ENCODE assay signal across 8 cellular contexts in genomic region chr11:120432056-120433018, GRCh38.
DNase-seq lines count a peak whose midpoint lies in the region; ATAC-seq, FAIRE-seq and TF ChIP-seq lines count a peak whose summit lies in the region.

No MANE protein-coding gene starts in this region.

- H3K4me1 ChIP-seq in Peyer's patch, result peaks cover 0 to 6% (median 0%) of the 10 kb centered on the region in 4 donors

- H3K27me3 Mint-ChIP-seq in activated naive CD4-positive, alpha-beta T cell treated with anti-CD3 and anti-CD28 coated beads, Interleukin-2, amount 50 U/mL, for 24 hours, result no peaks in the 10 kb centered on the region
- no peaks in the 10 kb centered on the region for H3K27me3 Mint-ChIP-seq in natural killer cell treated with Interleukin-12 subunit alpha and Interleukin-12 subunit beta and Interleukin-15 and Interleukin-18, amount 100 ng/mL, for 72 hours

- peak overlapping the region in 2 of 4 donors; percentile 38 to 50 for H3K27ac ChIP-seq in Peyer's patch

- H3K27ac Mint-ChIP-seq in activated naive CD4-positive, alpha-beta T cell treated with anti-CD3 and anti-CD28 coated beads, Interleukin-2, amount 50 U/mL, for 24 hours, result peak overlapping the region; percentile 51
- H3K27ac Mint-ChIP-seq in natural killer cell treated with Interleukin-12 subunit alpha and Interleukin-12 subunit beta and Interleukin-15 and Interleukin-18, amount 100 ng/mL, for 72 hours, result peak overlapping the region; percentile 29 to 76

- no peak for TF ChIP-seq CTCF in Peyer's patch (IDR thresholded peaks at IDR 0.05)

- peak overlapping the region; percentile 3 for H3K4me3 Mint-ChIP-seq in activated naive CD4-positive, alpha-beta T cell treated with anti-CD3 and anti-CD28 coated beads, Interleukin-2, amount 50 U/mL, for 24 hours
- H3K4me3 Mint-ChIP-seq in natural killer cell treated with Interleukin-12 subunit alpha and Interleukin-12 subunit beta and Interleukin-15 and Interleukin-18, amount 100 ng/mL, for 72 hours, result peak overlapping the region; percentile 16

- ATAC-seq in natural killer cell treated with Interleukin-12 subunit alpha and Interleukin-12 subunit beta and Interleukin-15 and Interleukin-18, amount 100 ng/mL, for 72 hours, result peak; percentile 70 to 82

- no peak overlapping the region for H3K4me3 ChIP-seq in Peyer's patch

- DNase-seq in activated naive CD4-positive, alpha-beta T cell (lab: John Stamatoyannopoulos, UW), result no peak
- DNase-seq in RCC 7860 (ENCODE audit: low spot score), result peak; percentile 96
- DNase-seq in dermis microvascular lymphatic vessel endothelial cell (ENCODE audit: low read depth in 2 of 2), result peak; percentile 68 to 96
- no peak for DNase-seq in natural killer cell treated with Interleukin-12 subunit alpha and Interleukin-12 subunit beta and Interleukin-15 and Interleukin-18, amount 100 ng/mL, for 72 hours (ENCODE audit: low spot score)
- DNase-seq in NCI-H446 treated with DMSO at 0.1 percent for 48 hours (lab: John Stamatoyannopoulos, UW), result no peak
- DNase-seq in NCI-H2081 (lab: John Stamatoyannopoulos, UW), result no peak
- DNase-seq in Peyer's patch, result no peak

- H3K4me1 Mint-ChIP-seq in activated naive CD4-positive, alpha-beta T cell treated with anti-CD3 and anti-CD28 coated beads, Interleukin-2, amount 50 U/mL, for 24 hours, result peaks cover 18% of the 10 kb centered on the region
- H3K4me1 Mint-ChIP-seq in natural killer cell treated with Interleukin-12 subunit alpha and Interleukin-12 subunit beta and Interleukin-15 and Interleukin-18, amount 100 ng/mL, for 72 hours (ENCODE audit: low read depth in 2 of 2), result peaks cover 18% of the 10 kb centered on the region in 2 donors

- H3K36me3 Mint-ChIP-seq in activated naive CD4-positive, alpha-beta T cell treated with anti-CD3 and anti-CD28 coated beads, Interleukin-2, amount 50 U/mL, for 24 hours, result peaks cover 2% of the 10 kb centered on the region
- H3K36me3 Mint-ChIP-seq in natural killer cell treated with Interleukin-12 subunit alpha and Interleukin-12 subunit beta and Interleukin-15 and Interleukin-18, amount 100 ng/mL, for 72 hours, result no peaks in the 10 kb centered on the region

- TF ChIP-seq POLR2A in Peyer's patch (IDR thresholded peaks at IDR 0.05), result no peak

- H3K27me3 ChIP-seq in Peyer's patch, result no peaks in the 10 kb centered on the region

- FAIRE-seq in RCC 7860 (lab: Jason Lieb, UNC), result peak; percentile 99

- no peaks in the 10 kb centered on the region for H3K9me3 ChIP-seq in Peyer's patch

- peaks cover 0 to 26% (median 0%) of the 10 kb centered on the region in 3 donors for H3K36me3 ChIP-seq in Peyer's patch

- no peaks in the 10 kb centered on the region for H3K9me3 Mint-ChIP-seq in activated naive CD4-positive, alpha-beta T cell treated with anti-CD3 and anti-CD28 coated beads, Interleukin-2, amount 50 U/mL, for 24 hours
- no peaks in the 10 kb centered on the region for H3K9me3 Mint-ChIP-seq in natural killer cell treated with Interleukin-12 subunit alpha and Interleukin-12 subunit beta and Interleukin-15 and Interleukin-18, amount 100 ng/mL, for 72 hours

Comparison
In these comparisons a context has a peak if more than half of its experiments do, and no peak if none do; other contexts are left out.
1. DNase-seq: peak in RCC 7860 (single experiment) and dermis microvascular lymphatic vessel endothelial cell (2 of 2); none in activated naive CD4-positive, alpha-beta T cell (0 of 4), natural killer cell treated with Interleukin-12 subunit alpha and Interleukin-12 subunit beta and Interleukin-15 and Interleukin-18, amount 100 ng/mL, for 72 hours (single experiment), NCI-H446 treated with DMSO at 0.1 percent for 48 hours (single experiment), NCI-H2081 (0 of 2) and Peyer's patch (0 of 3).